ENCODE assay signal across 1 cellular context in the genomic region with DNA sequence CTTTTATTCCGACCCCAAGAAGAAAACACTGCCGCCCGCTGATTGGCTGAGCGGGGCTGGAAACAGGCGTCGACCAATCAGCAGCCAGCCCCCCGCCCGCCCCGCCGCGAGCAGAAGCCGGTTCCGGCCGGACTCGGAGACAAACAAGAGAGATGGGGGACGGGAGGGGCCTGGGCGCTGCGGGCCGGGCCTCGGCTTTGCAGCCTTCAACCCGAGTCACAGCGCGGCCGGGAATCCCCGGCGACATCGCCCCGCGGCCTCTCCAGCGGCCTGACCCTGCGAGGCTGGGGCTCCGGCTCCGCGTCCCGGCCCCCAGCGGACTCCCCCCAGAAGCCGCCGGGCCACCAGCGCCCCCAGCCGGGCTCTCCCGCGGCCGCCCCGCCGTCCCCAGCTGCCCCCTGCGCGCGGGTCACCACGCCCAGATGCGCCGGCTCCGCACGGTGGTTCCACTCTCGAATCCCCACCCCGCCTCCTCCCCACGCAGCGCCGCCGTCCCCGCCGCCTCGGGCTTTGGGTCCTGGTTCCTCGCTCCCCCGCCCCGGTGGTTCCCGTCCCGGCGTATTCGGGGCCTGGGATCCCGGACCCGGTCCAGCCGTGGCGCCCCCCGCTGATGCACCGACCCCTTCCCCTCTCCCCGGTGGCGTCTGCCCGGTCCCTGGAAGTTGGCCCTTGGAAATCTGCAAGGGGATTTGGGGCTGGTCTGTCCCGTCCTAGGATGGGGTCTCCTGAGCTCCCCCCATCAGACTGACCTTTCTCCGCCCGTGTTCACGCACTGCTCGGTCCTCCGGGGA.
TF ChIP-seq lines count a peak whose summit lies in the region.

No MANE protein-coding gene starts in this region.

TF ChIP-seq in GM12878, 131 proteins besides CTCF, POLR2A, EP300 and RAD21 (continues in another document):
- TF ChIP-seq SIN3A (IDR thresholded peaks at IDR 0.05; ENCODE audit: low read depth, low read length): peak; percentile 19
- peak; percentile 4 for TF ChIP-seq NKRF (conservative IDR thresholded peaks at IDR 0.05)
- no peak for TF ChIP-seq YBX1 (IDR thresholded peaks at IDR 0.05)
- no peak for TF ChIP-seq USF2 (IDR thresholded peaks at IDR 0.05; ENCODE audit: borderline replicate concordance, low read depth, low read length)
- TF ChIP-seq IKZF1 (conservative IDR thresholded peaks at IDR 0.05): peak; percentile 61; the same call in 1 of the 2 replicates
- TF ChIP-seq, protein P1, sequence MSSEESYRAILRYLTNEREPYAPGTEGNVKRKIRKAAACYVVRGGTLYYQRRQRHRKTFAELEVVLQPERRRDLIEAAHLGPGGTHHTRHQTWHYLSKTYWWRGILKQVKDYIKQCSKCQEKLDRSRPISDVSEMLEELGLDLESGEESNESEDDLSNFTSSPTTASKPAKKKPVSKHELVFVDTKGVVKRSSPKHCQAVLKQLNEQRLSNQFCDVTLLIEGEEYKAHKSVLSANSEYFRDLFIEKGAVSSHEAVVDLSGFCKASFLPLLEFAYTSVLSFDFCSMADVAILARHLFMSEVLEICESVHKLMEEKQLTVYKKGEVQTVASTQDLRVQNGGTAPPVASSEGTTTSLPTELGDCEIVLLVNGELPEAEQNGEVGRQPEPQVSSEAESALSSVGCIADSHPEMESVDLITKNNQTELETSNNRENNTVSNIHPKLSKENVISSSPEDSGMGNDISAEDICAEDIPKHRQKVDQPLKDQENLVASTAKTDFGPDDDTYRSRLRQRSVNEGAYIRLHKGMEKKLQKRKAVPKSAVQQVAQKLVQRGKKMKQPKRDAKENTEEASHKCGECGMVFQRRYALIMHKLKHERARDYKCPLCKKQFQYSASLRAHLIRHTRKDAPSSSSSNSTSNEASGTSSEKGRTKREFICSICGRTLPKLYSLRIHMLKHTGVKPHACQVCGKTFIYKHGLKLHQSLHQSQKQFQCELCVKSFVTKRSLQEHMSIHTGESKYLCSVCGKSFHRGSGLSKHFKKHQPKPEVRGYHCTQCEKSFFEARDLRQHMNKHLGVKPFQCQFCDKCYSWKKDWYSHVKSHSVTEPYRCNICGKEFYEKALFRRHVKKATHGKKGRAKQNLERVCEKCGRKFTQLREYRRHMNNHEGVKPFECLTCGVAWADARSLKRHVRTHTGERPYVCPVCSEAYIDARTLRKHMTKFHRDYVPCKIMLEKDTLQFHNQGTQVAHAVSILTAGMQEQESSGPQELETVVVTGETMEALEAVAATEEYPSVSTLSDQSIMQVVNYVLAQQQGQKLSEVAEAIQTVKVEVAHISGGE (CRISPR knock-in tag; IDR thresholded peaks at IDR 0.05): no peak
- no peak for TF ChIP-seq SUPT20H (IDR thresholded peaks at IDR 0.05; ENCODE audit: borderline replicate concordance, control insufficient read depth, low read depth, low read length)
- TF ChIP-seq, protein P2, sequence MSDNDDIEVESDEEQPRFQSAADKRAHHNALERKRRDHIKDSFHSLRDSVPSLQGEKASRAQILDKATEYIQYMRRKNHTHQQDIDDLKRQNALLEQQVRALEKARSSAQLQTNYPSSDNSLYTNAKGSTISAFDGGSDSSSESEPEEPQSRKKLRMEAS (IDR thresholded peaks at IDR 0.05; ENCODE audit: low read depth, low read length): no peak
- no peak for TF ChIP-seq CREM (IDR thresholded peaks at IDR 0.05; ENCODE audit: low read depth)
- no peak for TF ChIP-seq WRNIP1 (IDR thresholded peaks at IDR 0.05; ENCODE audit: borderline replicate concordance, low read depth, low read length)
- no peak for TF ChIP-seq ETV6 (conservative IDR thresholded peaks at IDR 0.05 in 1 of 2, IDR thresholded peaks at IDR 0.05 in 1 of 2; ENCODE audit: borderline replicate concordance in 1 of 2, low read depth in 1 of 2)
- peak in 1 of 2 experiments; percentile 48; a peak in 2 of 4 replicates for TF ChIP-seq BHLHE40 (IDR thresholded peaks at IDR 0.05; ENCODE audit: borderline replicate concordance in 1 of 2, low read depth in 2 of 2, low read length in 1 of 2)
- TF ChIP-seq POLR2AphosphoS2 (IDR thresholded peaks at IDR 0.05; ENCODE audit: low read depth, low read length): no peak
- peak; percentile 76 for TF ChIP-seq RELA (IDR thresholded peaks at IDR 0.05; ENCODE audit: borderline replicate concordance, partially characterized antibody)
- TF ChIP-seq, protein P3, sequence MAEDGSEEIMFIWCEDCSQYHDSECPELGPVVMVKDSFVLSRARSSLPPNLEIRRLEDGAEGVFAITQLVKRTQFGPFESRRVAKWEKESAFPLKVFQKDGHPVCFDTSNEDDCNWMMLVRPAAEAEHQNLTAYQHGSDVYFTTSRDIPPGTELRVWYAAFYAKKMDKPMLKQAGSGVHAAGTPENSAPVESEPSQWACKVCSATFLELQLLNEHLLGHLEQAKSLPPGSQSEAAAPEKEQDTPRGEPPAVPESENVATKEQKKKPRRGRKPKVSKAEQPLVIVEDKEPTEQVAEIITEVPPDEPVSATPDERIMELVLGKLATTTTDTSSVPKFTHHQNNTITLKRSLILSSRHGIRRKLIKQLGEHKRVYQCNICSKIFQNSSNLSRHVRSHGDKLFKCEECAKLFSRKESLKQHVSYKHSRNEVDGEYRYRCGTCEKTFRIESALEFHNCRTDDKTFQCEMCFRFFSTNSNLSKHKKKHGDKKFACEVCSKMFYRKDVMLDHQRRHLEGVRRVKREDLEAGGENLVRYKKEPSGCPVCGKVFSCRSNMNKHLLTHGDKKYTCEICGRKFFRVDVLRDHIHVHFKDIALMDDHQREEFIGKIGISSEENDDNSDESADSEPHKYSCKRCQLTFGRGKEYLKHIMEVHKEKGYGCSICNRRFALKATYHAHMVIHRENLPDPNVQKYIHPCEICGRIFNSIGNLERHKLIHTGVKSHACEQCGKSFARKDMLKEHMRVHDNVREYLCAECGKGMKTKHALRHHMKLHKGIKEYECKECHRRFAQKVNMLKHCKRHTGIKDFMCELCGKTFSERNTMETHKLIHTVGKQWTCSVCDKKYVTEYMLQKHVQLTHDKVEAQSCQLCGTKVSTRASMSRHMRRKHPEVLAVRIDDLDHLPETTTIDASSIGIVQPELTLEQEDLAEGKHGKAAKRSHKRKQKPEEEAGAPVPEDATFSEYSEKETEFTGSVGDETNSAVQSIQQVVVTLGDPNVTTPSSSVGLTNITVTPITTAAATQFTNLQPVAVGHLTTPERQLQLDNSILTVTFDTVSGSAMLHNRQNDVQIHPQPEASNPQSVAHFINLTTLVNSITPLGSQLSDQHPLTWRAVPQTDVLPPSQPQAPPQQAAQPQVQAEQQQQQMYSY (CRISPR knock-in tag; IDR thresholded peaks at IDR 0.05): no peak
- TF ChIP-seq, protein P4, sequence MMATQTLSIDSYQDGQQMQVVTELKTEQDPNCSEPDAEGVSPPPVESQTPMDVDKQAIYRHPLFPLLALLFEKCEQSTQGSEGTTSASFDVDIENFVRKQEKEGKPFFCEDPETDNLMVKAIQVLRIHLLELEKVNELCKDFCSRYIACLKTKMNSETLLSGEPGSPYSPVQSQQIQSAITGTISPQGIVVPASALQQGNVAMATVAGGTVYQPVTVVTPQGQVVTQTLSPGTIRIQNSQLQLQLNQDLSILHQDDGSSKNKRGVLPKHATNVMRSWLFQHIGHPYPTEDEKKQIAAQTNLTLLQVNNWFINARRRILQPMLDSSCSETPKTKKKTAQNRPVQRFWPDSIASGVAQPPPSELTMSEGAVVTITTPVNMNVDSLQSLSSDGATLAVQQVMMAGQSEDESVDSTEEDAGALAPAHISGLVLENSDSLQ (IDR thresholded peaks at IDR 0.05): no peak
- 0 out of 2 replicates have a peak, but pooled peaks have one; percentile 17 for TF ChIP-seq TCF3 (IDR thresholded peaks at IDR 0.05; ENCODE audit: borderline replicate concordance, insufficient read depth, low read depth, low read length)
- TF ChIP-seq HDAC2 (IDR thresholded peaks at IDR 0.05): no peak
- peak; percentile 51; the same call in 1 of the 2 replicates for TF ChIP-seq ZSCAN29 (IDR thresholded peaks at IDR 0.05)
- TF ChIP-seq LARP7 (IDR thresholded peaks at IDR 0.05): peak; percentile 47
- 0 out of 2 replicates have a peak, but pooled peaks have one; percentile 50 for TF ChIP-seq TAF1 (IDR thresholded peaks at IDR 0.05; ENCODE audit: borderline replicate concordance, low read depth, low read length)
- no peak for TF ChIP-seq NBN (IDR thresholded peaks at IDR 0.05)
- TF ChIP-seq FOXK2 (IDR thresholded peaks at IDR 0.05): no peak
- no peak for TF ChIP-seq KDM1A (IDR thresholded peaks at IDR 0.05; ENCODE audit: borderline replicate concordance)
- no peak for TF ChIP-seq JUND (IDR thresholded peaks at IDR 0.05; ENCODE audit: low read depth, low read length)
- TF ChIP-seq SREBF1 (IDR thresholded peaks at IDR 0.05; ENCODE audit: low read length): no peak
- no peak for TF ChIP-seq SPI1 (IDR thresholded peaks at IDR 0.05; ENCODE audit: borderline replicate concordance, insufficient read depth, low read depth, low read length)
- 0 out of 2 replicates have a peak, but pooled peaks have one; percentile 49 for TF ChIP-seq TCF12 (IDR thresholded peaks at IDR 0.05; ENCODE audit: low read depth, low read length)
- peak; percentile 92 for TF ChIP-seq NR2F1 (conservative IDR thresholded peaks at IDR 0.05)
- TF ChIP-seq SMC3 (IDR thresholded peaks at IDR 0.05; ENCODE audit: borderline replicate concordance, low read length): peak; percentile 45
- no peak for TF ChIP-seq IRF5 (IDR thresholded peaks at IDR 0.05; ENCODE audit: borderline replicate concordance)
- TF ChIP-seq ZBTB4 (CRISPR knock-in tag; IDR thresholded peaks at IDR 0.05): no peak
- TF ChIP-seq CBX3 (IDR thresholded peaks at IDR 0.05; ENCODE audit: borderline replicate concordance, low read depth): no peak
- peak; percentile 75 for TF ChIP-seq DPF2 (IDR thresholded peaks at IDR 0.05)
- TF ChIP-seq, protein P5, sequence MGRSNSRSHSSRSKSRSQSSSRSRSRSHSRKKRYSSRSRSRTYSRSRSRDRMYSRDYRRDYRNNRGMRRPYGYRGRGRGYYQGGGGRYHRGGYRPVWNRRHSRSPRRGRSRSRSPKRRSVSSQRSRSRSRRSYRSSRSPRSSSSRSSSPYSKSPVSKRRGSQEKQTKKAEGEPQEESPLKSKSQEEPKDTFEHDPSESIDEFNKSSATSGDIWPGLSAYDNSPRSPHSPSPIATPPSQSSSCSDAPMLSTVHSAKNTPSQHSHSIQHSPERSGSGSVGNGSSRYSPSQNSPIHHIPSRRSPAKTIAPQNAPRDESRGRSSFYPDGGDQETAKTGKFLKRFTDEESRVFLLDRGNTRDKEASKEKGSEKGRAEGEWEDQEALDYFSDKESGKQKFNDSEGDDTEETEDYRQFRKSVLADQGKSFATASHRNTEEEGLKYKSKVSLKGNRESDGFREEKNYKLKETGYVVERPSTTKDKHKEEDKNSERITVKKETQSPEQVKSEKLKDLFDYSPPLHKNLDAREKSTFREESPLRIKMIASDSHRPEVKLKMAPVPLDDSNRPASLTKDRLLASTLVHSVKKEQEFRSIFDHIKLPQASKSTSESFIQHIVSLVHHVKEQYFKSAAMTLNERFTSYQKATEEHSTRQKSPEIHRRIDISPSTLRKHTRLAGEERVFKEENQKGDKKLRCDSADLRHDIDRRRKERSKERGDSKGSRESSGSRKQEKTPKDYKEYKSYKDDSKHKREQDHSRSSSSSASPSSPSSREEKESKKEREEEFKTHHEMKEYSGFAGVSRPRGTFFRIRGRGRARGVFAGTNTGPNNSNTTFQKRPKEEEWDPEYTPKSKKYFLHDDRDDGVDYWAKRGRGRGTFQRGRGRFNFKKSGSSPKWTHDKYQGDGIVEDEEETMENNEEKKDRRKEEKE (IDR thresholded peaks at IDR 0.05): 0 out of 2 replicates have a peak, but pooled peaks have one; percentile 36
- peak; percentile 43; the same call in 1 of the 2 replicates for TF ChIP-seq ZNF217 (IDR thresholded peaks at IDR 0.05)
